7 cellular contexts compared by ENCODE assay signal in genomic region chr20:53423587-53424146, GRCh38.
"Had no signal": no experiment of that assay in that cellular context is flagged by ENCODE, and none has a peak within 500 bp of the region (broad histone marks: within the 10 kb centered on the region; RNA-seq: fewer than 3 reads in every experiment).

No MANE protein-coding gene starts in this region.

- H3K27ac ChIP-seq: GM23248, HL-60 had no signal

- H3K4me3 ChIP-seq: GM23248 had no signal

- H3K9ac ChIP-seq: GM23248 had no signal

- FAIRE-seq: H1, H54 had no signal

- DNase-seq: GM23248, H9, HCEC 1CT, KG1 had no signal

- H2AFZ ChIP-seq: GM23248 had no signal
